Comparison of ENCODE assay signal across 24 cellular contexts in genomic region chr20:38190936-38191371, GRCh38. TPM values are rescaled to one million over a fixed set of nuclear protein-coding genes. Genes with fewer than 3 reads are reported as not detected.
DNase-seq lines count a peak whose midpoint lies in the region; ATAC-seq, FAIRE-seq and TF ChIP-seq lines count a peak whose summit lies in the region.
"Had no signal": no experiment of that assay in that cellular context is flagged by ENCODE, and none has a peak within 500 bp of the region (broad histone marks: within the 10 kb centered on the region; RNA-seq: fewer than 3 reads in every experiment).

No MANE protein-coding gene starts in this region.

- no peak for FAIRE-seq in K562 (lab: Jason Lieb, UNC)
- FAIRE-seq: GM12891, H54 had no signal

- POLR2A ChIA-PET in K562 (lab: Yijun Ruan, JAX) = interaction anchor here (0.7 kb wide), 1 partner anchor 124 kb away, joined by 3 read pairs; no protein-coding TSS in a partner anchor

- no TSS peak for BruUV-seq in K562 (replicated peaks; lab: Mats Ljungman, UMichigan)

- H3K4me1 ChIP-seq in K562 (replicated peaks in 1 of 2; ENCODE audit: control insufficient read depth in 2 of 2, insufficient read depth in 2 of 2, low read length in 2 of 2) = peaks cover 1 to 5% of the 10 kb centered on the region in 2 experiments; a peak in 2 of 5 replicates
- H3K4me1 ChIP-seq in right atrium auricular region = peaks cover 0 to 29% of the 10 kb centered on the region in 2 donors
- peaks cover 0 to 38% (median 4%) of the 10 kb centered on the region in 4 donors for H3K4me1 ChIP-seq in stomach

- CTCF ChIA-PET in K562 (lab: Yijun Ruan, JAX; ENCODE audit: low intra/inter-chr PET ratio) = no interaction called here

- no peak overlapping the region for H3K4me3 ChIP-seq in K562
- H3K4me3 ChIP-seq in right atrium auricular region = no peak overlapping the region
- H3K4me3 ChIP-seq in stomach = no peak overlapping the region
- no peak overlapping the region for H3K4me3 ChIP-seq in foreskin fibroblast (ENCODE audit: low read depth in 1 of 2, low read length in 2 of 2)
- H3K4me3 ChIP-seq: SJSA1 had no signal

- 14% methylated on average over 3 of the region's 3 CpGs for WGBS in K562 (ENCODE audit: insufficient coverage, low coverage, missing lambda C conversion rate)
- 39 to 74% (median 61%) methylated on average over 3 of the region's 3 CpGs for WGBS in stomach, 5 donors

- no peak overlapping the region for H3K27ac ChIP-seq in K562 (ENCODE audit: extremely low read depth, low read depth, low read length)
- peak overlapping the region; percentile 60 to 70 for H3K27ac ChIP-seq in right atrium auricular region
- H3K27ac ChIP-seq in stomach = peak overlapping the region in 2 of 5 donors; percentile 17 to 34
- H3K27ac ChIP-seq: epithelial cell of prostate, SJSA1, VCaP had no signal

- no peaks in the 10 kb centered on the region for H3K79me2 ChIP-seq in K562 (ENCODE audit: control insufficient read depth, insufficient read depth, low read length)

- TF ChIP-seq CTCF in K562 (IDR thresholded peaks at IDR 0.05 in 2 of 3, conservative IDR thresholded peaks at IDR 0.05 in 1 of 3; ENCODE audit: insufficient read depth in 2 of 3, low read depth in 1 of 3, low read length in 3 of 3) (no peak), right atrium auricular region (IDR thresholded peaks at IDR 0.05) (no peak), stomach (IDR thresholded peaks at IDR 0.05) (no peak), foreskin fibroblast (IDR thresholded peaks at IDR 0.05; ENCODE audit: low read depth, low read length) (no peak)

- no peak overlapping the region for H2AFZ ChIP-seq in K562 (ENCODE audit: low read depth, low read length)

- H3K27me3 ChIP-seq in K562 (ENCODE audit: control insufficient read depth in 2 of 2, insufficient read depth in 2 of 2, low read length in 2 of 2) (peaks cover 0 to 19% of the 10 kb centered on the region in 2 experiments; a peak in 4 of 5 replicates), right atrium auricular region (no peaks in the 10 kb centered on the region), stomach (peaks cover 0 to 4% (median 0%) of the 10 kb centered on the region in 3 donors)
- H3K27me3 ChIP-seq: SJSA1 had no signal

- no peak overlapping the region for H3K4me2 ChIP-seq in K562 (ENCODE audit: insufficient read depth, low read length)

- H3K9ac ChIP-seq in K562 (ENCODE audit: insufficient read depth in 1 of 2, low read depth in 2 of 2, low read length in 2 of 2) = no peak overlapping the region

- no peak for TF ChIP-seq RAD21 in K562 (CRISPR knock-in tag; conservative IDR thresholded peaks at IDR 0.05 in 1 of 2, IDR thresholded peaks at IDR 0.05 in 1 of 2)

- intact Hi-C loops in K562 (cut with micrococcal nuclease) (no loop called here), stomach (cut with DNase I; ENCODE audit: low total_unique reads) (no loop called here)

- H3K36me3 ChIP-seq in K562 (ENCODE audit: control insufficient read depth, insufficient read depth, low read length) (no peaks in the 10 kb centered on the region), right atrium auricular region (no peaks in the 10 kb centered on the region), stomach (no peaks in the 10 kb centered on the region)
- H3K36me3 ChIP-seq: SJSA1 had no signal

- H4K20me1 ChIP-seq in K562 (replicated peaks; ENCODE audit: control insufficient read depth, insufficient read depth, low read length) = no peaks in the 10 kb centered on the region; the same call in 1 of the 2 replicates

- no peak for TF ChIP-seq POLR2A in K562 (conservative IDR thresholded peaks at IDR 0.05)
- TF ChIP-seq POLR2A in stomach (IDR thresholded peaks at IDR 0.05) = no peak

- no peak for ATAC-seq in K562
- ATAC-seq: T-helper 17 cell had no signal

- H3K9me3 ChIP-seq in K562 (replicated peaks; ENCODE audit: control insufficient read depth, insufficient read depth, low read depth, low read length) (no peaks in the 10 kb centered on the region), right atrium auricular region (no peaks in the 10 kb centered on the region), stomach (no peaks in the 10 kb centered on the region)
- H3K9me3 ChIP-seq: SJSA1 had no signal

- no peaks in the 10 kb centered on the region for H3K9me1 ChIP-seq in K562 (ENCODE audit: control insufficient read depth, insufficient read depth, low read length)

- peak; percentile 48 for DNase-seq in EH (ENCODE audit: low read depth)
- no peak for DNase-seq in K562 (ENCODE audit: extremely low read depth in 1 of 4, low spot score in 3 of 4)
- DNase-seq in right atrium auricular region (ENCODE audit: low spot score) = no peak
- no peak for DNase-seq in stomach
- DNase-seq in medulla oblongata (ENCODE audit: extremely low spot score) = no peak
- no peak for DNase-seq in foreskin fibroblast
- DNase-seq in Kasumi-1 (lab: John Stamatoyannopoulos, UW) = no peak
- DNase-seq: activated CD4-positive, alpha-beta T cell treated with anti-CD3 and anti-CD28 coated beads, Interleukin-2, amount 50 U/mL, for 4 hours; activated naive CD4-positive, alpha-beta T cell treated with Interleukin-2 at 50 U/mL for 16 hours; amygdala; CD4-positive, alpha-beta memory T cell; central memory CD4-positive, alpha-beta T cell; DMS53; KG1; NCI-H1694; NCI-H748 treated with DMSO at 0.1 percent for 48 hours; nucleus accumbens; retina; T-helper 17 cell had no signal

- TF ChIP-seq EP300 in K562 (IDR thresholded peaks at IDR 0.05; ENCODE audit: low read length) (no peak), stomach (IDR thresholded peaks at IDR 0.05) (peak; percentile 46)

- in situ Hi-C loops in K562 (cut with MboI) = no loop called here

TF ChIP-seq in K562, 482 proteins besides CTCF, POLR2A, EP300 and RAD21:
- TF ChIP-seq U2AF1 (optimal IDR thresholded peaks at IDR 0.05; ENCODE audit: low read depth, low read length) = no peak
- TF ChIP-seq, protein P1, sequence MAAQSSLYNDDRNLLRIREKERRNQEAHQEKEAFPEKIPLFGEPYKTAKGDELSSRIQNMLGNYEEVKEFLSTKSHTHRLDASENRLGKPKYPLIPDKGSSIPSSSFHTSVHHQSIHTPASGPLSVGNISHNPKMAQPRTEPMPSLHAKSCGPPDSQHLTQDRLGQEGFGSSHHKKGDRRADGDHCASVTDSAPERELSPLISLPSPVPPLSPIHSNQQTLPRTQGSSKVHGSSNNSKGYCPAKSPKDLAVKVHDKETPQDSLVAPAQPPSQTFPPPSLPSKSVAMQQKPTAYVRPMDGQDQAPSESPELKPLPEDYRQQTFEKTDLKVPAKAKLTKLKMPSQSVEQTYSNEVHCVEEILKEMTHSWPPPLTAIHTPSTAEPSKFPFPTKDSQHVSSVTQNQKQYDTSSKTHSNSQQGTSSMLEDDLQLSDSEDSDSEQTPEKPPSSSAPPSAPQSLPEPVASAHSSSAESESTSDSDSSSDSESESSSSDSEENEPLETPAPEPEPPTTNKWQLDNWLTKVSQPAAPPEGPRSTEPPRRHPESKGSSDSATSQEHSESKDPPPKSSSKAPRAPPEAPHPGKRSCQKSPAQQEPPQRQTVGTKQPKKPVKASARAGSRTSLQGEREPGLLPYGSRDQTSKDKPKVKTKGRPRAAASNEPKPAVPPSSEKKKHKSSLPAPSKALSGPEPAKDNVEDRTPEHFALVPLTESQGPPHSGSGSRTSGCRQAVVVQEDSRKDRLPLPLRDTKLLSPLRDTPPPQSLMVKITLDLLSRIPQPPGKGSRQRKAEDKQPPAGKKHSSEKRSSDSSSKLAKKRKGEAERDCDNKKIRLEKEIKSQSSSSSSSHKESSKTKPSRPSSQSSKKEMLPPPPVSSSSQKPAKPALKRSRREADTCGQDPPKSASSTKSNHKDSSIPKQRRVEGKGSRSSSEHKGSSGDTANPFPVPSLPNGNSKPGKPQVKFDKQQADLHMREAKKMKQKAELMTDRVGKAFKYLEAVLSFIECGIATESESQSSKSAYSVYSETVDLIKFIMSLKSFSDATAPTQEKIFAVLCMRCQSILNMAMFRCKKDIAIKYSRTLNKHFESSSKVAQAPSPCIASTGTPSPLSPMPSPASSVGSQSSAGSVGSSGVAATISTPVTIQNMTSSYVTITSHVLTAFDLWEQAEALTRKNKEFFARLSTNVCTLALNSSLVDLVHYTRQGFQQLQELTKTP (IDR thresholded peaks at IDR 0.05; ENCODE audit: low read depth in 1 of 2, partially characterized antibody in 2 of 2) = no peak
- peak; percentile 48 for TF ChIP-seq RBM25 (IDR thresholded peaks at IDR 0.05; ENCODE audit: low read depth, low read length, severe bottlenecking)
- peak; percentile 62; the same call in 1 of the 2 replicates for TF ChIP-seq BCOR (IDR thresholded peaks at IDR 0.05)
- 0 out of 4 replicates have a peak, but pooled peaks of 1 of the 2 experiments have one; percentile 26 for TF ChIP-seq KDM1A (IDR thresholded peaks at IDR 0.05)

RNA-seq across cellular contexts. Expression of gene TGM2, which starts 25.9 kb away (rescaled TPM):
- 34.9 and 72.8 TPM in 2 replicates for total RNA-seq in K562 (2011; cell fraction: chromatin; rRNA removed; ENCODE audit: low replicate concordance)
- 45.9 and 47.5 TPM in 2 replicates for total RNA-seq in K562 (2011; cell fraction: nucleolus; rRNA removed)
- total RNA-seq in K562 (2011; cell fraction: nucleoplasm; rRNA removed) = 36.4 and 37.1 TPM in 2 replicates
- total RNA-seq in K562 (2014; rRNA removed) = 48.3 and 61.2 TPM in 2 replicates
- 17.4 and 22.0 TPM in 2 replicates for total RNA-seq in K562 (2014; rRNA removed; fragmentation: Illumina TruSeq; extraction: Trizol)
- total RNA-seq in K562 (2015; rRNA removed; fragmentation: Illumina TruSeq; extraction: Trizol) = 20.4 and 21.0 TPM in 2 replicates
- total RNA-seq in K562 (2021) = 78.5 and 82.3 TPM in 2 replicates
- 35.3 and 37.6 TPM in 2 replicates for polyA plus RNA-seq in K562 (2011; rRNA removed)
- polyA plus RNA-seq in K562 (2011; cell fraction: cytosol; rRNA removed) = 31.6 and 76.0 TPM in 2 replicates
- 26.4 and 54.7 TPM in 2 replicates for polyA plus RNA-seq in K562 (2011; cell fraction: nucleus; rRNA removed)
- polyA plus RNA-seq in K562 (2012) = 47.9 and 85.2 TPM in 2 replicates
- polyA plus RNA-seq in K562 (2014; fragmentation: Illumina TruSeq; extraction: Trizol) = 55.1 and 56.7 TPM in 2 replicates
- 1 to 10 TPM; 5.5 TPM for polyA plus RNA-seq in K562 (2014; fragmentation: Nextera tagmentation; extraction: Ambion mirVana)
- 43.9 and 48.0 TPM in 2 replicates for polyA plus RNA-seq in K562 (2014; rRNA removed)
- polyA minus RNA-seq in K562 (2011; rRNA and poly(A)+ RNA removed) = 21.4 and 54.6 TPM in 2 replicates
- polyA minus RNA-seq in K562 (2011; cell fraction: cytosol; rRNA and poly(A)+ RNA removed) = 46.4 and 51.2 TPM in 2 replicates
- 18.8 and 21.4 TPM in 2 replicates for polyA minus RNA-seq in K562 (2011; cell fraction: nucleus; rRNA and poly(A)+ RNA removed)
- total RNA-seq in right atrium auricular region = 1,000 to 10,000 TPM in 1 of 2 donors, 100 to 1,000 TPM in 1; 680 to 1,303 TPM
- total RNA-seq in stomach = 100 to 1,000 TPM in 1 of 5 donors, 10 to 100 TPM in 4; 27.8 to 195 (median 44.3) TPM
- 10 to 100 TPM; 16.2 to 28.0 (median 25.1) TPM for polyA plus RNA-seq in stomach
